Comparison of ENCODE assay signal across 1 cellular context in genomic region chr22:37198290-37199102, GRCh38.
A peak's percentile ranks its signal among the peaks of the same experiment; 100 is the strongest.
TF ChIP-seq lines count a peak whose summit lies in the region.

No MANE protein-coding gene starts in this region.

TF ChIP-seq in H1, 55 proteins besides CTCF, POLR2A, EP300 and RAD21:
- TF ChIP-seq TEAD4 (IDR thresholded peaks at IDR 0.05; ENCODE audit: low read depth, low read length) = no peak
- no peak for TF ChIP-seq POLR2AphosphoS5 (IDR thresholded peaks at IDR 0.05; ENCODE audit: low read depth, low read length)
- TF ChIP-seq SAP30 (IDR thresholded peaks at IDR 0.05; ENCODE audit: insufficient read depth, insufficient replicate concordance, low read length) = peak; percentile 56
- TF ChIP-seq HDAC2 (IDR thresholded peaks at IDR 0.05; ENCODE audit: borderline replicate concordance in 1 of 2, low read depth in 2 of 2, low read length in 2 of 2) = 0 out of 4 replicates have a peak, but pooled peaks of 1 of the 2 experiments have one; percentile 22
- no peak for TF ChIP-seq RNF2 (IDR thresholded peaks at IDR 0.05; ENCODE audit: borderline replicate concordance, low read depth, low read length, missing control alignments, poor library complexity, severe bottlenecking)
- TF ChIP-seq SIN3A (conservative IDR thresholded peaks at IDR 0.05 in 1 of 2, IDR thresholded peaks at IDR 0.05 in 1 of 2; ENCODE audit: low read depth in 1 of 2, low read length in 2 of 2) = peak in 1 of 2 experiments; percentile 57; a peak in 1 of 4 replicates
- TF ChIP-seq ATF3 (IDR thresholded peaks at IDR 0.05; ENCODE audit: insufficient read depth, low read depth, low read length) = no peak
- no peak for TF ChIP-seq CBX8 (IDR thresholded peaks at IDR 0.05; ENCODE audit: borderline replicate concordance, low read depth, low read length)
- TF ChIP-seq EZH2 (IDR thresholded peaks at IDR 0.05; ENCODE audit: low read depth, low read length, severe bottlenecking) = no peak
- TF ChIP-seq NRF1 (IDR thresholded peaks at IDR 0.05; ENCODE audit: low read depth, low read length) = no peak
- TF ChIP-seq GABPA (IDR thresholded peaks at IDR 0.05; ENCODE audit: borderline replicate concordance, insufficient read depth, low read length) = no peak
TF ChIP-seq in H1: peak in this region for 3.
